ENCODE assay signal across 9 cellular contexts in the genomic region with DNA sequence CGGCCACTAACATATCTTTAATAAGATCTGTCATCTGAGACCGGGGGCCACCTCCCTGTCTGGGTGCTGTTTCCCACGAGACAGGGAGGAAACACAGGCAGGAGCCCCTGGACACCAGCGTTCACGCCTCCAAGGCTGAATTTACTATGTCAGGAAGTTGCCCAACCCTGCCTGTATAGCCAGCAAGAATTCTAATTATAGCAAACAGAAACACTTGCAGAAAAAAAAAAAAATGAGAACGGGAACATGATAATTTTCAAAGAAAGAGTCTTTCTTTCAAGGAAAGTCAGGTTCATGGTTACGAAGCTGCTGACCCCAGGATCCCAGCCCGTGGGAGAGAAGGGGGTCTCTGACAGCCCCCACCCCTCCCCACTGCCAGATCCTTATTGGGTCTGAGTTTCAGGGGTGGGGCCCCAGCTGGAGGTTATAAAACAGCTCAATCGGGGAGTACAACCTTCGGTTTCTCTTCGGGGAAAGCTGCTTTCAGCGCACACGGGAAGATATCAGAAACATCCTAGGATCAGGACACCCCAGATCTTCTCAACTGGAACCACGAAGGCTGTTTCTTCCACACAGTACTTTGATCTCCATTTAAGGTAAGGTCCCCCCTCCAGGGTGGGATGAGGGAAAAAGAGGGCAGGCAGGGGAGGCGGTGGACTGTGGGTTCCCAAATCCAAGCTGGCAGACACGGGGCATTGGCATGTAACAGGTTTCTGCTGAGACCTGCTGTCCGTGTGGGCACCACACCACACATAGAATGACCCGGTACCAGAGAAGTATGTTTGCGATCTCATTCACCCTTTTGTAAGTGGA. TPM values are rescaled to one million over a fixed set of nuclear protein-coding genes. Genes with fewer than 3 reads are reported as not detected.
DNase-seq lines count a peak whose midpoint lies in the region; ATAC-seq and TF ChIP-seq lines count a peak whose summit lies in the region.
"Had no signal": no experiment of that assay in that cellular context is flagged by ENCODE, and none has a peak within 500 bp of the region (broad histone marks: within the 10 kb centered on the region; RNA-seq: fewer than 3 reads in every experiment).

Gene IL3RA (plus strand): TSS at position 455 of the 813 bp plus-strand sequence. CDS start 4,981 bp downstream, outside the sequence.

- peak; percentile 18 to 31 for DNase-seq in cardiac muscle cell (ENCODE audit: low read depth in 1 of 2, low spot score in 1 of 2)
- peak; percentile 78 for DNase-seq in sigmoid colon
- DNase-seq in NCI-H774 (lab: John Stamatoyannopoulos, UW), result no peak
- DNase-seq in NCI-H1048 (lab: John Stamatoyannopoulos, UW), result no peak

- H3K27me3 ChIP-seq in cardiac muscle cell (no peaks in the 10 kb centered on the region), sigmoid colon (no peaks in the 10 kb centered on the region)
- H3K27me3 ChIP-seq: pancreas had no signal

- WGBS in sigmoid colon, 2 donors, result 6 to 9% methylated on average over 19 of the region's 19 CpGs

- H3K27ac ChIP-seq in cardiac muscle cell (peak within 1 kb of the TSS; percentile 67), sigmoid colon (peak within 1 kb of the TSS; percentile 63 to 76 (median 73))
- H3K27ac ChIP-seq: pancreas had no signal

- ATAC-seq in HG02642 (IDR thresholded peaks at IDR 0.05; ENCODE audit: poor library complexity, unreplicated experiment) (peak; percentile 70), HG02970 (IDR thresholded peaks at IDR 0.05; ENCODE audit: low FRiP score, unreplicated experiment) (no peak)

- H3K36me3 ChIP-seq in cardiac muscle cell (peaks cover 4% of the 10 kb centered on the region), sigmoid colon (peaks cover 0 to 3% (median 0%) of the 10 kb centered on the region in 4 donors)
- H3K36me3 ChIP-seq: pancreas had no signal

- peak; percentile 27 for TF ChIP-seq POLR2A in GM15510 (IDR thresholded peaks at IDR 0.05; ENCODE audit: borderline replicate concordance, extremely low read depth, insufficient read length)
- peak in 1 of 2 donors; percentile 13 for TF ChIP-seq POLR2A in sigmoid colon (IDR thresholded peaks at IDR 0.05)

- TF ChIP-seq CTCF in cardiac muscle cell (IDR thresholded peaks at IDR 0.05; ENCODE audit: low read depth, low read length), result no peak
- no peak for TF ChIP-seq CTCF in sigmoid colon (IDR thresholded peaks at IDR 0.05)

- peak in 1 of 4 donors; percentile 18 for TF ChIP-seq EP300 in sigmoid colon (IDR thresholded peaks at IDR 0.05)

- H3K4me3 ChIP-seq in cardiac muscle cell, result no peak within 1 kb of the TSS
- peak within 1 kb of the TSS; percentile 34 to 60 (median 51) for H3K4me3 ChIP-seq in sigmoid colon

- intact Hi-C loops in T-helper 1 cell treated with Interleukin-12 subunit alpha and Interleukin-12 subunit beta and Interleukin-4 antibody, amounts not matched to agents 30 ng/mL and 1 ng/mL, for 36 hours (cut with micrococcal nuclease), result no loop called here
- intact Hi-C loops in sigmoid colon (cut with DNase I), result no loop called here

- H3K4me1 ChIP-seq in cardiac muscle cell (ENCODE audit: low read depth), result no peaks in the 10 kb centered on the region
- H3K4me1 ChIP-seq in sigmoid colon, result no peaks in the 10 kb centered on the region
- H3K4me1 ChIP-seq: pancreas had no signal

- no peaks in the 10 kb centered on the region for H3K9me3 ChIP-seq in cardiac muscle cell (ENCODE audit: low read depth)
- peaks cover 0 to 5% (median 0%) of the 10 kb centered on the region in 4 donors for H3K9me3 ChIP-seq in sigmoid colon
- H3K9me3 ChIP-seq: pancreas had no signal

RNA-seq across cellular contexts. Expression of gene IL3RA, which starts in this region (rescaled TPM):
- 17.4 and 18.9 TPM in 2 replicates for total RNA-seq in T-helper 1 cell treated with Interleukin-12 subunit alpha and Interleukin-12 subunit beta and Interleukin-4 antibody, amounts not matched to agents 30 ng/mL and 1 ng/mL, for 36 hours
- total RNA-seq in cardiac muscle cell, result 0.11 TPM in 1 of 2 replicates, not detected in the other
- polyA plus RNA-seq in cardiac muscle cell, result 3.4 and 5.3 TPM in 2 replicates
- 1 to 10 TPM; 2.8 to 8.3 (median 6.2) TPM for total RNA-seq in sigmoid colon
- polyA plus RNA-seq in sigmoid colon, result 10 to 100 TPM in 1 of 3 donors, 1 to 10 TPM in 2; 1.2 to 13.4 (median 3.7) TPM

Comparison
In these comparisons a context has a peak if more than half of its experiments do, and no peak if none do; other contexts are left out.
1. DNase-seq: peak in cardiac muscle cell (2 of 2) and sigmoid colon (single experiment); none in NCI-H774 (single experiment) and NCI-H1048 (single experiment).